2 cellular contexts compared by ENCODE assay signal in genomic region chr2:226447338-226447885, GRCh38.
TF ChIP-seq lines count a peak whose summit lies in the region.

No MANE protein-coding gene starts in this region.

TF ChIP-seq in SK-N-SH treated with all-trans-retinoic acid at 6 μM for 48 hours, 23 proteins besides CTCF, POLR2A, EP300 and RAD21 (continued from another document):
- TF ChIP-seq CSRNP3 (CRISPR knock-in tag; IDR thresholded peaks at IDR 0.05) (no peak), TCF4 (CRISPR knock-in tag; IDR thresholded peaks at IDR 0.05; ENCODE audit: borderline replicate concordance) (no peak), CREB5 (CRISPR knock-in tag; IDR thresholded peaks at IDR 0.05; ENCODE audit: low read depth) (no peak), PPARA (CRISPR knock-in tag; IDR thresholded peaks at IDR 0.05; ENCODE audit: borderline replicate concordance) (no peak), SNAI2 (CRISPR knock-in tag; IDR thresholded peaks at IDR 0.05) (no peak), ZNF565 (CRISPR knock-in tag; conservative IDR thresholded peaks at IDR 0.05; ENCODE audit: low read depth) (no peak), OSR1 (CRISPR knock-in tag; IDR thresholded peaks at IDR 0.05) (no peak), ESRRG (CRISPR knock-in tag; IDR thresholded peaks at IDR 0.05) (no peak), ZFP3 (CRISPR knock-in tag; IDR thresholded peaks at IDR 0.05) (no peak), BACH2 (CRISPR knock-in tag; IDR thresholded peaks at IDR 0.05; ENCODE audit: borderline replicate concordance) (no peak), CSDC2 (CRISPR knock-in tag; IDR thresholded peaks at IDR 0.05) (no peak), PATZ1 (CRISPR knock-in tag; IDR thresholded peaks at IDR 0.05; ENCODE audit: borderline replicate concordance) (no peak), ZNF70 (CRISPR knock-in tag; IDR thresholded peaks at IDR 0.05) (no peak)

TF ChIP-seq in SK-N-SH, 30 proteins besides CTCF, POLR2A, EP300 and RAD21 (continued from another document):
- no peak for TF ChIP-seq PBX3 (IDR thresholded peaks at IDR 0.05)
